Comparison of ENCODE assay signal across 8 cellular contexts in genomic region chr4:183100298-183100599, GRCh38. TPM values are rescaled to one million over a fixed set of nuclear protein-coding genes. Genes with fewer than 3 reads are reported as not detected.
DNase-seq lines count a peak whose midpoint lies in the region; ATAC-seq and TF ChIP-seq lines count a peak whose summit lies in the region.

No MANE protein-coding gene starts in this region.

- H3K36me3 ChIP-seq in mucosa of rectum (ENCODE audit: control insufficient read depth in 2 of 2, insufficient read depth in 2 of 2, low read length in 2 of 2) (no peaks in the 10 kb centered on the region), urinary bladder (ENCODE audit: insufficient read depth) (no peaks in the 10 kb centered on the region), OCI-LY7 (ENCODE audit: insufficient read depth, low read length) (no peaks in the 10 kb centered on the region)

- no TSS peak for BruUV-seq in OCI-LY7 (replicated peaks; lab: Mats Ljungman, UMichigan)

- CTCF ChIA-PET in OCI-LY7 (lab: Charles Lee; ENCODE audit: unreplicated experiment) = no interaction called here

- no peaks in the 10 kb centered on the region for H3K36me3 Mint-ChIP-seq in activated naive CD4-positive, alpha-beta T cell treated with anti-CD3 and anti-CD28 coated beads, Interleukin-2, amount 50 U/mL, for 24 hours

- no peaks in the 10 kb centered on the region for H3K9me2 ChIP-seq in OCI-LY7 (ENCODE audit: insufficient read depth, low read length)

- peaks cover 24% of the 10 kb centered on the region for H3K4me1 Mint-ChIP-seq in activated naive CD4-positive, alpha-beta T cell treated with anti-CD3 and anti-CD28 coated beads, Interleukin-2, amount 50 U/mL, for 24 hours

- peak overlapping the region; percentile 81 for H3K4me3 ChIP-seq in coronary artery
- H3K4me3 ChIP-seq in mucosa of rectum (ENCODE audit: low read length in 2 of 2) = peak overlapping the region; percentile 65 to 68
- peak overlapping the region; percentile 89 for H3K4me3 ChIP-seq in urinary bladder (ENCODE audit: low read depth, low read length)
- H3K4me3 ChIP-seq in OCI-LY7 (ENCODE audit: low read depth, low read length, poor library complexity, severe bottlenecking) = no peak overlapping the region

- H3K27ac ChIP-seq in coronary artery (peak overlapping the region in 1 of 2 donors; percentile 97), mucosa of rectum (ENCODE audit: low read depth in 2 of 2, low read length in 2 of 2) (no peak overlapping the region), urinary bladder (ENCODE audit: low read depth) (no peak overlapping the region), OCI-LY7 (ENCODE audit: low read depth, low read length, poor library complexity, severe bottlenecking) (no peak overlapping the region)

- H3K9me3 Mint-ChIP-seq in activated naive CD4-positive, alpha-beta T cell treated with anti-CD3 and anti-CD28 coated beads, Interleukin-2, amount 50 U/mL, for 24 hours = no peaks in the 10 kb centered on the region

- H3K27ac Mint-ChIP-seq in activated naive CD4-positive, alpha-beta T cell treated with anti-CD3 and anti-CD28 coated beads, Interleukin-2, amount 50 U/mL, for 24 hours = no peak overlapping the region

- H3K4me3 Mint-ChIP-seq in activated naive CD4-positive, alpha-beta T cell treated with anti-CD3 and anti-CD28 coated beads, Interleukin-2, amount 50 U/mL, for 24 hours = peak overlapping the region; percentile 74

- H3K9ac ChIP-seq in mucosa of rectum (ENCODE audit: low read depth in 1 of 2, low read length in 2 of 2) = no peak overlapping the region

- no peak overlapping the region for H3K4me2 ChIP-seq in OCI-LY7 (ENCODE audit: low read length)

- POLR2A ChIA-PET in OCI-LY7 (lab: Charles Lee) = no interaction called here

- no peaks in the 10 kb centered on the region for H4K20me1 ChIP-seq in OCI-LY7 (ENCODE audit: insufficient read depth, low read length)

- WGBS in urinary bladder = 49% methylated on average over 3 of the region's 3 CpGs

- H3K27me3 ChIP-seq in mucosa of rectum (ENCODE audit: control insufficient read depth in 2 of 2, insufficient read depth in 2 of 2, low read length in 2 of 2) = peaks cover 32 to 38% of the 10 kb centered on the region in 2 donors

- no peak overlapping the region for H2AFZ ChIP-seq in OCI-LY7 (ENCODE audit: low read length)

- H3K9me3 ChIP-seq in mucosa of rectum (ENCODE audit: control insufficient read depth in 2 of 2, low read length in 2 of 2) (no peaks in the 10 kb centered on the region), OCI-LY7 (ENCODE audit: low read length) (no peaks in the 10 kb centered on the region)

- DNase-seq in activated naive CD4-positive, alpha-beta T cell treated with anti-CD3 and anti-CD28 coated beads, Interleukin-2, amount 50 U/mL, for 16 hours = no peak
- DNase-seq in coronary artery (ENCODE audit: low spot score) (no peak), OCI-LY7 (ENCODE audit: low spot score) (no peak), NCI-H345 treated with DMSO at 0.1 percent for 48 hours (lab: John Stamatoyannopoulos, UW; ENCODE audit: unreplicated experiment) (no peak)

- no peak for ATAC-seq in GM19351 (IDR thresholded peaks at IDR 0.05; ENCODE audit: unreplicated experiment)

- H3K4me1 ChIP-seq in mucosa of rectum (ENCODE audit: control insufficient read depth in 2 of 2, insufficient read depth in 2 of 2, low read length in 2 of 2) (peaks cover 7 to 10% of the 10 kb centered on the region in 2 donors), urinary bladder (ENCODE audit: insufficient read depth) (peaks cover 2% of the 10 kb centered on the region), OCI-LY7 (ENCODE audit: insufficient read depth, low read length, poor library complexity, severe bottlenecking) (no peaks in the 10 kb centered on the region)

- no peaks in the 10 kb centered on the region for H3K79me2 ChIP-seq in OCI-LY7 (ENCODE audit: insufficient read depth, low read depth, low read length)

- TF ChIP-seq CTCF in coronary artery (IDR thresholded peaks at IDR 0.05) (no peak), OCI-LY7 (conservative IDR thresholded peaks at IDR 0.05; ENCODE audit: low read length) (no peak)

- intact Hi-C loops in OCI-LY7 (cut with micrococcal nuclease; ENCODE audit: unreplicated experiment) = no loop called here

- peaks cover 2% of the 10 kb centered on the region for H3K27me3 Mint-ChIP-seq in activated naive CD4-positive, alpha-beta T cell treated with anti-CD3 and anti-CD28 coated beads, Interleukin-2, amount 50 U/mL, for 24 hours

RNA-seq across cellular contexts. Expression of gene WWC2, which starts 1.2 kb away (rescaled TPM):
- 42.0 TPM for total RNA-seq in urinary bladder
- 10.8 TPM for polyA plus RNA-seq in urinary bladder
- total RNA-seq in OCI-LY7 (2014; rRNA removed; shearing (Covaris generic)) = not detected in 2 replicates
- total RNA-seq in OCI-LY7 (2022) = not detected in 2 replicates

Comparison
In these comparisons a context has a peak if more than half of its experiments do, and no peak if none do; other contexts are left out.
1. RNA of gene WWC2, which starts 1.2 kb away (total RNA-seq): 42.0 TPM in urinary bladder (single experiment); not detected in OCI-LY7; every median in the first group is over 10 times any median in the second.